32 cellular contexts compared by ENCODE assay signal in the genomic region with DNA sequence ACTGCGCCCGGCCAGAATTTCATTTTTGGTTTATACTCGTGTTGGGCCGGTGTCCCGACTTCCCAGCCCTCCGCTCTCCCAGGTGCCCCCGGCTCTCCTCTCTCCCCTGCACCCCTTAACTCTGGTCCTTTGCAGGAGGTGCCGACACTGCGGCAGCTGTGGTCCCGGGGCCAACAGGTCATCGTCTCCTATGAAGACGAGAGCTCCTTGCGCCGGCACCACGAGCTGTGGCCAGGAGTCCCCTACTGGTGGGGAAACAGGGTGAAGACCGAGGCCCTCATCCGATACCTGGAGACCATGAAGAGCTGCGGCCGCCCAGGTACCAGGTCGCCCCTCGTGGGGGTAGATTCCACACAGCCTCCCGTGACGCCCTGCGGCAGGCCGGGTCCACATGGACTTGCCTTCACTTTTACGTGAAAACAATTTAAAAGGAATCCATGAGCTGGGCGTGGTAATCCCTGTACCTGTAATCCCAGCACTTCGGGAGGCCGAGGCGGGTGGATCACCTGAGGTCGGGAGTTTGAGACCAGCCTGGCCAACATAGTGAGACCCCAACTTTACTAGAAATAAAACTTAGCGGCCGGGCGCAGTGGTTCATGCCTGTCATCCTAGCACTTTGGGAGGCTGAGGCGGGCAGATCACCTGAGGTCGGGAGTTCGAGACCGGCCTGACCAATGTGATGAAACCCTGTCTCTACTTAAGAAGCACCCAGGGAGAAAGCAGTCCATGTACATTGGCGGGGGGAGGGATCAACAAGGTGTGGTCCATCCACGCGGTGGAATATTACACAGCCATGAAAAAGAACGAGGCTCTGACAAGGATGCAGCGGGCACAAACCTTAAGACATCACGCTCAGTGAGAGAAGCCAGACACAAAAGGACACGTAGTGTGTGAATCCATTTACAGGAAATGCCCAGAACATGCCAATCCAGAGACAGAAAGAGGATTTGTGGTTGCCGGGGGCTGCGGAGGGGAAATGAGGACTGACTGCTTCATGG. TPM values are rescaled to one million over a fixed set of nuclear protein-coding genes. Genes with fewer than 3 reads are reported as not detected.
DNase-seq lines count a peak whose midpoint lies in the region; ATAC-seq, FAIRE-seq and TF ChIP-seq lines count a peak whose summit lies in the region.
"Had no signal": no experiment of that assay in that cellular context is flagged by ENCODE, and none has a peak within 500 bp of the region (broad histone marks: within the 10 kb centered on the region; RNA-seq: fewer than 3 reads in every experiment).

No MANE protein-coding gene starts in this region.

- no peaks in the 10 kb centered on the region for H3K79me2 ChIP-seq in K562 (ENCODE audit: control insufficient read depth, insufficient read depth, low read length)

- peaks cover 63% of the 10 kb centered on the region; the same call in 2 of the 3 replicates for H3K36me3 ChIP-seq in K562 (ENCODE audit: control insufficient read depth, insufficient read depth, low read length)
- H3K36me3 ChIP-seq in lower lobe of right lung: peaks cover 76% of the 10 kb centered on the region
- peaks cover 66% of the 10 kb centered on the region for H3K36me3 ChIP-seq in upper lobe of right lung
- H3K36me3 ChIP-seq: gastrocnemius medialis, uterus had no signal

- no peak overlapping the region for H3K27ac Mint-ChIP-seq in T-helper 2 cell treated with Interferon-gamma antibody and Interleukin-4, amounts not matched to agents 5 μg/mL and 100 μg/mL, for 36 hours
- H3K27ac Mint-ChIP-seq: activated CD8-positive, alpha-beta T cell treated with anti-CD3 and anti-CD28 coated beads for 36 hours; activated T-cell treated with anti-CD3 and anti-CD28 coated beads, Interleukin-2, amount 50 U/mL, for 24 hours; T-helper 1 cell treated with Interleukin-12 subunit alpha and Interleukin-12 subunit beta and Interleukin-4 antibody, amounts not matched to agents 30 μg/mL and 1 μg/mL, for 36 hours had no signal

- no peaks in the 10 kb centered on the region for H3K9me1 ChIP-seq in K562 (ENCODE audit: control insufficient read depth, insufficient read depth, low read length)

- 91% methylated on average over 30 of the region's 47 CpGs for WGBS in K562 (ENCODE audit: insufficient coverage, low coverage, missing lambda C conversion rate)

- H3K4me2 ChIP-seq in K562 (ENCODE audit: insufficient read depth, low read length): no peak overlapping the region

- no peak for TF ChIP-seq RAD21 in K562 (CRISPR knock-in tag; conservative IDR thresholded peaks at IDR 0.05 in 1 of 2, IDR thresholded peaks at IDR 0.05 in 1 of 2)

- CTCF ChIA-PET in K562 (lab: Yijun Ruan, JAX; ENCODE audit: low intra/inter-chr PET ratio): no interaction called here

- peaks cover 40% of the 10 kb centered on the region for H3K36me3 Mint-ChIP-seq in T-helper 2 cell treated with Interferon-gamma antibody and Interleukin-4, amounts not matched to agents 5 μg/mL and 100 μg/mL, for 36 hours (ENCODE audit: low read depth)

- in situ Hi-C loops in K562 (cut with MboI): no loop called here

- TF ChIP-seq POLR2A in K562 (conservative IDR thresholded peaks at IDR 0.05): no peak
- no peak for TF ChIP-seq POLR2A in H54 (IDR thresholded peaks at IDR 0.05; ENCODE audit: low read depth, low read length)

- FAIRE-seq in K562 (lab: Jason Lieb, UNC) (no peak), H54 (lab: Jason Lieb, UNC) (no peak)
- FAIRE-seq: colon, G401.6, GM18507, islet of Langerhans, RCC 7860 had no signal

- H3K27me3 ChIP-seq in K562 (ENCODE audit: control insufficient read depth in 2 of 2, insufficient read depth in 2 of 2, low read length in 2 of 2): no peaks in the 10 kb centered on the region
- no peaks in the 10 kb centered on the region for H3K27me3 ChIP-seq in lower lobe of right lung (ENCODE audit: low read depth)
- H3K27me3 ChIP-seq in upper lobe of right lung: no peaks in the 10 kb centered on the region
- H3K27me3 ChIP-seq: esophagus squamous epithelium, gastrocnemius medialis, uterus had no signal

- no peak overlapping the region for H2AFZ ChIP-seq in K562 (ENCODE audit: low read depth, low read length)

- BruUV-seq in K562 (replicated peaks; lab: Mats Ljungman, UMichigan): TSS peak; percentile 59

- intact Hi-C loops in K562 (cut with micrococcal nuclease): no loop called here
- intact Hi-C loops in lower lobe of right lung (cut with DNase I): no loop called here
- intact Hi-C loops in upper lobe of right lung (cut with DNase I): no loop called here

- H3K9me3 ChIP-seq in K562 (replicated peaks; ENCODE audit: control insufficient read depth, insufficient read depth, low read depth, low read length): no peaks in the 10 kb centered on the region
- H3K9me3 ChIP-seq in lower lobe of right lung: no peaks in the 10 kb centered on the region
- H3K9me3 ChIP-seq in upper lobe of right lung: no peaks in the 10 kb centered on the region
- H3K9me3 ChIP-seq: esophagus squamous epithelium, gastrocnemius medialis, psoas muscle, uterus had no signal

- no peak overlapping the region for H3K9ac ChIP-seq in K562 (ENCODE audit: insufficient read depth in 1 of 2, low read depth in 2 of 2, low read length in 2 of 2)

- H3K4me3 ChIP-seq in K562: no peak overlapping the region
- H3K4me3 ChIP-seq in lower lobe of right lung: no peak overlapping the region
- no peak overlapping the region for H3K4me3 ChIP-seq in upper lobe of right lung
- H3K4me3 ChIP-seq: esophagus squamous epithelium, gastrocnemius medialis, psoas muscle, skin epidermis, uterus had no signal

- no peaks in the 10 kb centered on the region for H3K4me1 Mint-ChIP-seq in T-helper 2 cell treated with Interferon-gamma antibody and Interleukin-4, amounts not matched to agents 5 μg/mL and 100 μg/mL, for 36 hours (ENCODE audit: low read depth)

- peak; percentile 7 for DNase-seq in activated naive CD4-positive, alpha-beta T cell treated with anti-CD3 and anti-CD28 coated beads, Interleukin-2, amount 50 U/mL, for 16 hours
- DNase-seq in activated naive CD4-positive, alpha-beta T cell (lab: John Stamatoyannopoulos, UW): no peak
- DNase-seq in K562 (ENCODE audit: extremely low read depth in 1 of 4, low spot score in 3 of 4) (no peak), lower lobe of right lung (peak; percentile 40), upper lobe of right lung (peak; percentile 56), H54 (ENCODE audit: insufficient read length, low spot score) (no peak)
- no peak for DNase-seq in T-helper 2 cell treated with Interferon-gamma antibody and Interleukin-4, amounts not matched to agents 5 μg/mL and 100 μg/mL, for 36 hours (ENCODE audit: low spot score)
- DNase-seq: ACHN; activated naive CD4-positive, alpha-beta T cell treated with Interleukin-2 at 50 U/mL for 16 hours; activated T-cell treated with anti-CD3 and anti-CD28 coated beads, Interleukin-2, amount 50 U/mL, for 24 hours; DMS53; esophagus squamous epithelium; GOT3; mammary epithelial cell; NCI-H1048; NCI-H1694 treated with DMSO at 0.1 percent for 48 hours; NCI-H2171 treated with DMSO at 0.1 percent for 48 hours; NCI-H524 treated with DMSO at 0.1 percent for 48 hours; psoas muscle; stimulated activated CD4-positive, alpha-beta T cell treated with anti-CD3 and anti-CD28 coated beads, Interleukin-1b, Interleukin-23, amount 100 ng/mL, for 48 hours; substantia nigra; uterus had no signal

- no peak overlapping the region for H3K4me3 Mint-ChIP-seq in T-helper 2 cell treated with Interferon-gamma antibody and Interleukin-4, amounts not matched to agents 5 μg/mL and 100 μg/mL, for 36 hours
- H3K4me3 Mint-ChIP-seq: activated CD8-positive, alpha-beta T cell treated with anti-CD3 and anti-CD28 coated beads for 36 hours; activated T-cell treated with anti-CD3 and anti-CD28 coated beads, Interleukin-2, amount 50 U/mL, for 24 hours; T-helper 1 cell treated with Interleukin-12 subunit alpha and Interleukin-12 subunit beta and Interleukin-4 antibody, amounts not matched to agents 30 μg/mL and 1 μg/mL, for 36 hours had no signal

- no peak overlapping the region for H3K27ac ChIP-seq in K562 (ENCODE audit: extremely low read depth, low read depth, low read length)
- no peak overlapping the region for H3K27ac ChIP-seq in lower lobe of right lung
- H3K27ac ChIP-seq in upper lobe of right lung: no peak overlapping the region
- H3K27ac ChIP-seq: esophagus squamous epithelium, gastrocnemius medialis, psoas muscle, skin epidermis, uterus had no signal

- POLR2A ChIA-PET in K562 (lab: Yijun Ruan, JAX): no interaction called here

- no peaks in the 10 kb centered on the region for H3K27me3 Mint-ChIP-seq in T-helper 2 cell treated with Interferon-gamma antibody and Interleukin-4, amounts not matched to agents 5 μg/mL and 100 μg/mL, for 36 hours (ENCODE audit: low read depth)
- H3K27me3 Mint-ChIP-seq: activated CD8-positive, alpha-beta T cell treated with anti-CD3 and anti-CD28 coated beads for 36 hours; activated T-cell treated with anti-CD3 and anti-CD28 coated beads, Interleukin-2, amount 50 U/mL, for 24 hours had no signal

- H3K9me3 Mint-ChIP-seq in T-helper 2 cell treated with Interferon-gamma antibody and Interleukin-4, amounts not matched to agents 5 μg/mL and 100 μg/mL, for 36 hours: no peaks in the 10 kb centered on the region
- H3K9me3 Mint-ChIP-seq: activated CD8-positive, alpha-beta T cell treated with anti-CD3 and anti-CD28 coated beads for 36 hours; activated T-cell treated with anti-CD3 and anti-CD28 coated beads, Interleukin-2, amount 50 U/mL, for 24 hours; T-helper 1 cell treated with Interleukin-12 subunit alpha and Interleukin-12 subunit beta and Interleukin-4 antibody, amounts not matched to agents 30 μg/mL and 1 μg/mL, for 36 hours had no signal

- TF ChIP-seq EP300 in K562 (IDR thresholded peaks at IDR 0.05; ENCODE audit: low read length): no peak

- no peaks in the 10 kb centered on the region for H4K20me1 ChIP-seq in K562 (replicated peaks; ENCODE audit: control insufficient read depth, insufficient read depth, low read length)

- TF ChIP-seq CTCF in K562 (IDR thresholded peaks at IDR 0.05 in 2 of 3, conservative IDR thresholded peaks at IDR 0.05 in 1 of 3; ENCODE audit: insufficient read depth in 2 of 3, low read depth in 1 of 3, low read length in 3 of 3) (no peak), lower lobe of right lung (IDR thresholded peaks at IDR 0.05) (no peak), upper lobe of right lung (IDR thresholded peaks at IDR 0.05) (no peak)

- no peaks in the 10 kb centered on the region; a peak in 1 of 5 replicates for H3K4me1 ChIP-seq in K562 (replicated peaks in 1 of 2; ENCODE audit: control insufficient read depth in 2 of 2, insufficient read depth in 2 of 2, low read length in 2 of 2)
- no peaks in the 10 kb centered on the region for H3K4me1 ChIP-seq in lower lobe of right lung
- no peaks in the 10 kb centered on the region for H3K4me1 ChIP-seq in upper lobe of right lung
- H3K4me1 ChIP-seq: esophagus squamous epithelium, gastrocnemius medialis, psoas muscle, uterus had no signal

- ATAC-seq in K562: no peak
- no peak for ATAC-seq in lower lobe of right lung
- ATAC-seq in upper lobe of right lung: no peak
- no peak for ATAC-seq in HG02884 (IDR thresholded peaks at IDR 0.05; ENCODE audit: unreplicated experiment)
- ATAC-seq: activated CD8-positive, alpha-beta T cell treated with anti-CD3 and anti-CD28 coated beads for 36 hours; gastrocnemius medialis; psoas muscle had no signal

RNA-seq across cellular contexts. Expression of a gene that starts 12.0 kb away (rescaled TPM):
- 52.4 and 139 TPM in 2 replicates for total RNA-seq in K562 (2011; cell fraction: chromatin; rRNA removed; ENCODE audit: low replicate concordance)
- total RNA-seq in K562 (2011; cell fraction: nucleolus; rRNA removed): 83.4 and 116 TPM in 2 replicates
- 77.7 and 93.6 TPM in 2 replicates for total RNA-seq in K562 (2011; cell fraction: nucleoplasm; rRNA removed)
- 43.8 and 63.8 TPM in 2 replicates for total RNA-seq in K562 (2014; rRNA removed)
- 10.8 and 12.2 TPM in 2 replicates for total RNA-seq in K562 (2014; rRNA removed; fragmentation: Illumina TruSeq; extraction: Trizol)
- 26.0 and 27.3 TPM in 2 replicates for total RNA-seq in K562 (2015; rRNA removed; fragmentation: Illumina TruSeq; extraction: Trizol)
- 50.5 and 52.6 TPM in 2 replicates for total RNA-seq in K562 (2021)
- polyA plus RNA-seq in K562 (2011; rRNA removed): 39.5 and 63.7 TPM in 2 replicates
- polyA plus RNA-seq in K562 (2011; cell fraction: cytosol; rRNA removed): 70.2 and 75.4 TPM in 2 replicates
- polyA plus RNA-seq in K562 (2011; cell fraction: nucleus; rRNA removed): 99.5 and 137 TPM in 2 replicates
- 42.8 and 49.2 TPM in 2 replicates for polyA plus RNA-seq in K562 (2012)
- polyA plus RNA-seq in K562 (2014; fragmentation: Illumina TruSeq; extraction: Trizol): 40.7 and 60.2 TPM in 2 replicates
- 1 to 10 TPM; 6.0 to 6.2 TPM for polyA plus RNA-seq in K562 (2014; fragmentation: Nextera tagmentation; extraction: Ambion mirVana)
- 57.0 and 60.2 TPM in 2 replicates for polyA plus RNA-seq in K562 (2014; rRNA removed)
- 27.5 and 36.2 TPM in 2 replicates for polyA minus RNA-seq in K562 (2011; rRNA and poly(A)+ RNA removed)
- 64.6 and 108 TPM in 2 replicates for polyA minus RNA-seq in K562 (2011; cell fraction: cytosol; rRNA and poly(A)+ RNA removed)
- polyA minus RNA-seq in K562 (2011; cell fraction: nucleus; rRNA and poly(A)+ RNA removed): 37.3 and 47.7 TPM in 2 replicates
- 23.7 TPM for total RNA-seq in lower lobe of right lung
- total RNA-seq in upper lobe of right lung: 34.4 TPM

RNA-seq across cellular contexts. Expression of a gene that starts 25.4 kb away (rescaled TPM):
- 8.2 and 16.9 TPM in 2 replicates for total RNA-seq in K562 (2011; cell fraction: chromatin; rRNA removed; ENCODE audit: low replicate concordance)
- total RNA-seq in K562 (2011; cell fraction: nucleolus; rRNA removed): 12.7 and 13.9 TPM in 2 replicates
- total RNA-seq in K562 (2011; cell fraction: nucleoplasm; rRNA removed): 7.4 and 11.1 TPM in 2 replicates
- 28.6 and 34.9 TPM in 2 replicates for total RNA-seq in K562 (2014; rRNA removed)
- 1.8 and 2.7 TPM in 2 replicates for total RNA-seq in K562 (2014; rRNA removed; fragmentation: Illumina TruSeq; extraction: Trizol)
- 11.6 and 13.3 TPM in 2 replicates for total RNA-seq in K562 (2015; rRNA removed; fragmentation: Illumina TruSeq; extraction: Trizol)
- 34.1 and 35.2 TPM in 2 replicates for total RNA-seq in K562 (2021)
- 8.0 and 13.2 TPM in 2 replicates for polyA plus RNA-seq in K562 (2011; rRNA removed)
- 11.9 and 25.0 TPM in 2 replicates for polyA plus RNA-seq in K562 (2011; cell fraction: cytosol; rRNA removed)
- 21.1 and 25.4 TPM in 2 replicates for polyA plus RNA-seq in K562 (2011; cell fraction: nucleus; rRNA removed)
- 18.5 and 21.7 TPM in 2 replicates for polyA plus RNA-seq in K562 (2012)
- 4.7 and 14.6 TPM in 2 replicates for polyA plus RNA-seq in K562 (2014; fragmentation: Illumina TruSeq; extraction: Trizol)
- polyA plus RNA-seq in K562 (2014; fragmentation: Nextera tagmentation; extraction: Ambion mirVana): under 1 TPM; 0.24 to 0.50 TPM
- 23.7 and 26.4 TPM in 2 replicates for polyA plus RNA-seq in K562 (2014; rRNA removed)
- 4.6 and 6.0 TPM in 2 replicates for polyA minus RNA-seq in K562 (2011; rRNA and poly(A)+ RNA removed)
- polyA minus RNA-seq in K562 (2011; cell fraction: cytosol; rRNA and poly(A)+ RNA removed): 8.3 and 9.6 TPM in 2 replicates
- 5.1 and 5.6 TPM in 2 replicates for polyA minus RNA-seq in K562 (2011; cell fraction: nucleus; rRNA and poly(A)+ RNA removed)
- total RNA-seq in lower lobe of right lung: 47.1 TPM
- total RNA-seq in upper lobe of right lung: 55.1 TPM

Comparison
In these comparisons a context has a peak if more than half of its experiments do, and no peak if none do; other contexts are left out.
1. DNase-seq: peak in activated naive CD4-positive, alpha-beta T cell treated with anti-CD3 and anti-CD28 coated beads, Interleukin-2, amount 50 U/mL, for 16 hours (single experiment), lower lobe of right lung (single experiment) and upper lobe of right lung (single experiment); none in activated naive CD4-positive, alpha-beta T cell (0 of 4), K562 (0 of 4), T-helper 2 cell treated with Interferon-gamma antibody and Interleukin-4, amounts not matched to agents 5 μg/mL and 100 μg/mL, for 36 hours (single experiment) and H54 (single experiment).